Comparison of ENCODE assay signal across 13 cellular contexts in genomic region chr11:720017-720641, GRCh38. TPM values are rescaled to one million over a fixed set of nuclear protein-coding genes. Genes with fewer than 3 reads are reported as not detected.
DNase-seq lines count a peak whose midpoint lies in the region; ATAC-seq, FAIRE-seq and TF ChIP-seq lines count a peak whose summit lies in the region.
"Had no signal": no experiment of that assay in that cellular context is flagged by ENCODE, and none has a peak within 500 bp of the region (broad histone marks: within the 10 kb centered on the region; RNA-seq: fewer than 3 reads in every experiment).

No MANE protein-coding gene starts in this region.

- H3K9me3 ChIP-seq in HepG2 (ENCODE audit: low read length), result no peaks in the 10 kb centered on the region
- H3K9me3 ChIP-seq in thymus (ENCODE audit: control insufficient read depth), result no peaks in the 10 kb centered on the region
- no peaks in the 10 kb centered on the region for H3K9me3 ChIP-seq in left lung
- H3K9me3 ChIP-seq: ovary had no signal

- no peak for FAIRE-seq in HepG2 (lab: Jason Lieb, UNC)
- FAIRE-seq: frontal cortex had no signal

- H3K4me2 ChIP-seq in HepG2 (ENCODE audit: low read depth, low read length), result no peak overlapping the region

- TF ChIP-seq POLR2A in HepG2 (IDR thresholded peaks at IDR 0.05; ENCODE audit: insufficient read depth in 1 of 2, low read depth in 2 of 2, low read length in 2 of 2), result peak in 1 of 2 experiments; percentile 28; a peak in 1 of 4 replicates

- DNase-seq in activated naive CD4-positive, alpha-beta T cell treated with anti-CD3 and anti-CD28 coated beads, Interleukin-2, amount 50 U/mL, for 16 hours, result no peak
- DNase-seq in T-cell, result no peak
- no peak for DNase-seq in HepG2 (ENCODE audit: low spot score)
- DNase-seq in mesothelial cell of epicardium (ENCODE audit: low spot score in 2 of 2, unreplicated experiment in 2 of 2), result no peak
- DNase-seq in left lung, result no peak
- DNase-seq: DMS79 treated with DMSO at 0.1 percent for 48 hours, NCI-H1930 had no signal

- H3K4me3 ChIP-seq in HepG2 (replicated peaks in 1 of 3; ENCODE audit: insufficient read depth in 1 of 3, low read depth in 2 of 3, low read length in 3 of 3), result no peak overlapping the region
- H3K4me3 ChIP-seq in thymus (ENCODE audit: low read length), result peak overlapping the region; percentile 40
- peak overlapping the region in 1 of 2 donors; percentile 18 for H3K4me3 ChIP-seq in left lung
- H3K4me3 ChIP-seq: ovary had no signal

- in situ Hi-C loops in HepG2 (cut with HindIII; ENCODE audit: extremely low pct_ligation_motif_present, low pct_unique_long_range_greater_than_20kb), result no loop called here

- no peak for ATAC-seq in T-cell (replicated peaks in 1 of 4)
- no peak; the same call in 2 of the 3 replicates for ATAC-seq in HepG2
- no peak for ATAC-seq in HG03108 (IDR thresholded peaks at IDR 0.05; ENCODE audit: unreplicated experiment)
- no peak for ATAC-seq in left lung

- no peaks in the 10 kb centered on the region for H3K27me3 ChIP-seq in HepG2 (ENCODE audit: control insufficient read depth in 1 of 2, insufficient read depth in 2 of 2, low read length in 2 of 2)
- peaks cover 52% of the 10 kb centered on the region for H3K27me3 ChIP-seq in thymus (ENCODE audit: control insufficient read depth, insufficient read depth)
- peaks cover 22 to 67% of the 10 kb centered on the region in 2 donors for H3K27me3 ChIP-seq in left lung
- H3K27me3 ChIP-seq: ovary had no signal

- peaks cover 11% of the 10 kb centered on the region for H3K27me3 Mint-ChIP-seq in activated naive CD4-positive, alpha-beta T cell treated with anti-CD3 and anti-CD28 coated beads, Interleukin-2, amount 50 U/mL, for 24 hours
- peaks cover 11 to 14% of the 10 kb centered on the region in 2 donors for H3K27me3 Mint-ChIP-seq in T-cell
- peaks cover 28% of the 10 kb centered on the region for H3K27me3 Mint-ChIP-seq in mesothelial cell of epicardium (ENCODE audit: low read depth)

- no peak overlapping the region for H3K9ac ChIP-seq in HepG2 (ENCODE audit: insufficient read depth, low read depth, low read length)
- H3K9ac ChIP-seq: KMS-11 had no signal

- no peak for TF ChIP-seq CTCF in HepG2 (CRISPR knock-in tag; IDR thresholded peaks at IDR 0.05)
- TF ChIP-seq CTCF in mesothelial cell of epicardium (IDR thresholded peaks at IDR 0.05; ENCODE audit: unreplicated experiment), result no peak
- no peak for TF ChIP-seq CTCF in left lung (IDR thresholded peaks at IDR 0.05)

- peaks cover 12% of the 10 kb centered on the region; the same call in 1 of the 2 replicates for H4K20me1 ChIP-seq in HepG2 (ENCODE audit: insufficient read depth, low read length)

- no peak for TF ChIP-seq RAD21 in HepG2 (CRISPR knock-in tag; IDR thresholded peaks at IDR 0.05)

- H3K9me3 Mint-ChIP-seq in activated naive CD4-positive, alpha-beta T cell treated with anti-CD3 and anti-CD28 coated beads, Interleukin-2, amount 50 U/mL, for 24 hours, result no peaks in the 10 kb centered on the region
- H3K9me3 Mint-ChIP-seq in T-cell, result peaks cover 0 to 6% (median 2%) of the 10 kb centered on the region in 3 donors
- peaks cover 3% of the 10 kb centered on the region for H3K9me3 Mint-ChIP-seq in mesothelial cell of epicardium

- peaks cover 5% of the 10 kb centered on the region for H3K4me1 Mint-ChIP-seq in activated naive CD4-positive, alpha-beta T cell treated with anti-CD3 and anti-CD28 coated beads, Interleukin-2, amount 50 U/mL, for 24 hours
- peaks cover 6 to 22% (median 13%) of the 10 kb centered on the region in 3 donors for H3K4me1 Mint-ChIP-seq in T-cell
- H3K4me1 Mint-ChIP-seq in mesothelial cell of epicardium, result no peaks in the 10 kb centered on the region

- CTCF ChIA-PET in T-cell (lab: Charles Lee), result no interaction called here
- CTCF ChIA-PET in HepG2 (lab: Yijun Ruan, JAX; ENCODE audit: low intra/inter-chr PET ratio, low total read pairs), result no interaction called here

- H3K79me2 ChIP-seq in HepG2 (ENCODE audit: insufficient read depth, low read length), result peaks cover 14% of the 10 kb centered on the region

- POLR2A ChIA-PET in T-cell (lab: Charles Lee) (no interaction called here), HepG2 (lab: Yijun Ruan, JAX) (interaction anchor here (0.7 to 12.6 kb wide), 4 partner anchors 15 to 24 kb away, joined by 3 to 203 read pairs (median 12); partner anchors contain the start of genes DEAF1, EPS8L2 and TMEM80)

- intact Hi-C loops in HepG2 (cut with micrococcal nuclease; ENCODE audit: unreplicated experiment) (no loop called here), left lung (cut with DNase I) (no loop called here)

- peaks cover 25 to 54% of the 10 kb centered on the region in 2 experiments for H3K36me3 ChIP-seq in HepG2 (replicated peaks in 1 of 2; ENCODE audit: control insufficient read depth in 1 of 2, insufficient read depth in 2 of 2, low read length in 2 of 2)
- H3K36me3 ChIP-seq in thymus (ENCODE audit: control insufficient read depth, insufficient read depth), result no peaks in the 10 kb centered on the region
- peaks cover 0 to 12% of the 10 kb centered on the region in 2 donors for H3K36me3 ChIP-seq in left lung
- H3K36me3 ChIP-seq: ovary had no signal

- peaks cover 2% of the 10 kb centered on the region for H3K36me3 Mint-ChIP-seq in activated naive CD4-positive, alpha-beta T cell treated with anti-CD3 and anti-CD28 coated beads, Interleukin-2, amount 50 U/mL, for 24 hours
- H3K36me3 Mint-ChIP-seq in T-cell (no peaks in the 10 kb centered on the region), mesothelial cell of epicardium (peaks cover 20% of the 10 kb centered on the region)

- no TSS peak for BruUV-seq in HepG2 (replicated peaks; lab: Mats Ljungman, UMichigan)

- H3K4me1 ChIP-seq in HepG2 (ENCODE audit: insufficient read depth, low read length), result peaks cover 12% of the 10 kb centered on the region
- peaks cover 4% of the 10 kb centered on the region for H3K4me1 ChIP-seq in thymus (ENCODE audit: control insufficient read depth, insufficient read depth, low read length)
- H3K4me1 ChIP-seq in left lung, result peaks cover 0 to 28% of the 10 kb centered on the region in 2 donors

- TF ChIP-seq EP300 in HepG2 (IDR thresholded peaks at IDR 0.05; ENCODE audit: low read depth in 2 of 2, low read length in 2 of 2) (no peak), HepG2 (CRISPR knock-in tag; IDR thresholded peaks at IDR 0.05; ENCODE audit: borderline replicate concordance) (no peak)

- WGBS in HepG2 (ENCODE audit: low lambda C conversion rate), result 96% methylated on average over 16 of the region's 35 CpGs
- WGBS in thymus, result 72% methylated on average over 35 of the region's 35 CpGs

- no peak overlapping the region for H2AFZ ChIP-seq in HepG2 (ENCODE audit: low read length)

- H3K27ac Mint-ChIP-seq in activated naive CD4-positive, alpha-beta T cell treated with anti-CD3 and anti-CD28 coated beads, Interleukin-2, amount 50 U/mL, for 24 hours, result peak overlapping the region; percentile 65
- H3K27ac Mint-ChIP-seq in T-cell, result no peak overlapping the region
- no peak overlapping the region for H3K27ac Mint-ChIP-seq in mesothelial cell of epicardium

- H3K27ac ChIP-seq in HepG2 (ENCODE audit: extremely low read length, insufficient read depth, low read length), result no peak overlapping the region
- no peak overlapping the region for H3K27ac ChIP-seq in thymus (ENCODE audit: low read depth)
- H3K27ac ChIP-seq in left lung, result no peak overlapping the region
- H3K27ac ChIP-seq: KMS-11, ovary had no signal

- peak overlapping the region; percentile 59 for H3K4me3 Mint-ChIP-seq in activated naive CD4-positive, alpha-beta T cell treated with anti-CD3 and anti-CD28 coated beads, Interleukin-2, amount 50 U/mL, for 24 hours
- H3K4me3 Mint-ChIP-seq in T-cell (peak overlapping the region; percentile 17 to 77 (median 56)), mesothelial cell of epicardium (no peak overlapping the region)

RNA-seq across cellular contexts. Expression of gene EPS8L2, which starts 14.1 kb away (rescaled TPM):
- total RNA-seq in T-cell (10 to 100 TPM in 4 of 5 donors, 1 to 10 TPM in 1; 7.5 to 18.5 (median 14.6) TPM), HepG2 (2016; rRNA removed; fragmentation: Illumina TruSeq; extraction: Trizol) (55.6 and 89.3 TPM in 2 replicates), mesothelial cell of epicardium (105 to 112 TPM (median 111 TPM) in 3 replicates), left lung (100 to 1,000 TPM; 114 to 190 TPM)
- 23.4 and 26.5 TPM in 2 replicates for total RNA-seq in HepG2 (2016; cell fraction: cytosol; rRNA removed; fragmentation: Illumina TruSeq; extraction: Trizol; ENCODE audit: low read depth)
- total RNA-seq in HepG2 (2016; cell fraction: insoluble cytoplasmic fraction; rRNA removed; fragmentation: Illumina TruSeq; extraction: Trizol), result 59.5 and 96.0 TPM in 2 replicates
- 40.7 and 48.2 TPM in 2 replicates for total RNA-seq in HepG2 (2016; cell fraction: membrane; rRNA removed; fragmentation: Illumina TruSeq; extraction: Trizol)
- 113 TPM in 2 replicates for total RNA-seq in HepG2 (2016; cell fraction: nucleus; rRNA removed; fragmentation: Illumina TruSeq; extraction: Trizol)
- polyA plus RNA-seq in HepG2 (2011; rRNA removed) (416 and 597 TPM in 2 replicates), thymus (28.8 TPM)
- polyA plus RNA-seq in HepG2 (2011; cell fraction: cytosol; rRNA removed), result 128 and 201 TPM in 2 replicates
- polyA plus RNA-seq in HepG2 (2011; cell fraction: nucleus; rRNA removed), result 5,456 and 6,377 TPM in 2 replicates
- polyA plus RNA-seq in HepG2 (2012), result 164 and 263 TPM in 2 replicates
- polyA plus RNA-seq in HepG2 (2016; cell fraction: cytosol; fragmentation: Illumina TruSeq; extraction: Trizol; ENCODE audit: low read depth), result 26.4 and 28.2 TPM in 2 replicates
- polyA plus RNA-seq in HepG2 (2016; cell fraction: insoluble cytoplasmic fraction; fragmentation: Illumina TruSeq; extraction: Trizol; ENCODE audit: low read depth), result 71.6 and 87.9 TPM in 2 replicates
- polyA plus RNA-seq in HepG2 (2016; cell fraction: membrane; fragmentation: Illumina TruSeq; extraction: Trizol; ENCODE audit: low read depth), result 43.4 and 44.2 TPM in 2 replicates
- polyA plus RNA-seq in HepG2 (2016; cell fraction: nucleus; fragmentation: Illumina TruSeq; extraction: Trizol; ENCODE audit: insufficient read depth, low read depth), result 595 and 650 TPM in 2 replicates
- polyA minus RNA-seq in HepG2 (2011; rRNA and poly(A)+ RNA removed; ENCODE audit: low replicate concordance), result 35.7 and 322 TPM in 2 replicates
- 77.0 and 84.5 TPM in 2 replicates for polyA minus RNA-seq in HepG2 (2011; cell fraction: cytosol; rRNA and poly(A)+ RNA removed)
- polyA minus RNA-seq in HepG2 (2011; cell fraction: nucleus; rRNA and poly(A)+ RNA removed), result 292 and 312 TPM in 2 replicates

RNA-seq across cellular contexts. Expression of gene TMEM80, which starts 24.5 kb away (rescaled TPM):
- total RNA-seq in T-cell (10 to 100 TPM; 21.2 to 43.9 (median 42.4) TPM), HepG2 (2016; rRNA removed; fragmentation: Illumina TruSeq; extraction: Trizol) (2.7 and 5.6 TPM in 2 replicates), mesothelial cell of epicardium (25.7 to 30.7 TPM (median 28.7 TPM) in 3 replicates), left lung (10 to 100 TPM; 23.6 to 25.2 TPM)
- 0.71 and 1.1 TPM in 2 replicates for total RNA-seq in HepG2 (2016; cell fraction: cytosol; rRNA removed; fragmentation: Illumina TruSeq; extraction: Trizol; ENCODE audit: low read depth)
- 2.5 and 6.4 TPM in 2 replicates for total RNA-seq in HepG2 (2016; cell fraction: insoluble cytoplasmic fraction; rRNA removed; fragmentation: Illumina TruSeq; extraction: Trizol)
- 2.9 and 3.2 TPM in 2 replicates for total RNA-seq in HepG2 (2016; cell fraction: membrane; rRNA removed; fragmentation: Illumina TruSeq; extraction: Trizol)
- 6.8 and 8.5 TPM in 2 replicates for total RNA-seq in HepG2 (2016; cell fraction: nucleus; rRNA removed; fragmentation: Illumina TruSeq; extraction: Trizol)
- polyA plus RNA-seq in HepG2 (2011; rRNA removed) (17.1 and 20.9 TPM in 2 replicates), thymus (31.1 TPM)
- polyA plus RNA-seq in HepG2 (2011; cell fraction: cytosol; rRNA removed), result 13.5 and 14.1 TPM in 2 replicates
- 42.7 and 42.8 TPM in 2 replicates for polyA plus RNA-seq in HepG2 (2011; cell fraction: nucleus; rRNA removed)
- 20.6 and 20.8 TPM in 2 replicates for polyA plus RNA-seq in HepG2 (2012)
- polyA plus RNA-seq in HepG2 (2016; cell fraction: cytosol; fragmentation: Illumina TruSeq; extraction: Trizol; ENCODE audit: low read depth), result 1.3 and 1.4 TPM in 2 replicates
- polyA plus RNA-seq in HepG2 (2016; cell fraction: insoluble cytoplasmic fraction; fragmentation: Illumina TruSeq; extraction: Trizol; ENCODE audit: low read depth), result 3.6 and 3.8 TPM in 2 replicates
- polyA plus RNA-seq in HepG2 (2016; cell fraction: membrane; fragmentation: Illumina TruSeq; extraction: Trizol; ENCODE audit: low read depth), result 2.4 and 2.9 TPM in 2 replicates
- 21.0 and 22.8 TPM in 2 replicates for polyA plus RNA-seq in HepG2 (2016; cell fraction: nucleus; fragmentation: Illumina TruSeq; extraction: Trizol; ENCODE audit: insufficient read depth, low read depth)
- polyA minus RNA-seq in HepG2 (2011; rRNA and poly(A)+ RNA removed; ENCODE audit: low replicate concordance), result 5.4 and 7.9 TPM in 2 replicates
- polyA minus RNA-seq in HepG2 (2011; cell fraction: cytosol; rRNA and poly(A)+ RNA removed), result 1.9 and 3.8 TPM in 2 replicates
- polyA minus RNA-seq in HepG2 (2011; cell fraction: nucleus; rRNA and poly(A)+ RNA removed), result 11.6 and 13.4 TPM in 2 replicates

RNA-seq across cellular contexts. Expression of gene DEAF1, which starts 25.1 kb away (rescaled TPM):
- total RNA-seq in T-cell (100 to 1,000 TPM in 1 of 5 donors, 10 to 100 TPM in 4; 55.8 to 121 (median 57.3) TPM), HepG2 (2016; rRNA removed; fragmentation: Illumina TruSeq; extraction: Trizol) (18.2 and 29.6 TPM in 2 replicates), mesothelial cell of epicardium (59.6 to 64.9 TPM (median 64.0 TPM) in 3 replicates), left lung (10 to 100 TPM; 28.3 to 28.6 TPM)
- total RNA-seq in HepG2 (2016; cell fraction: cytosol; rRNA removed; fragmentation: Illumina TruSeq; extraction: Trizol; ENCODE audit: low read depth), result 52.0 and 58.7 TPM in 2 replicates
- 20.8 and 32.8 TPM in 2 replicates for total RNA-seq in HepG2 (2016; cell fraction: insoluble cytoplasmic fraction; rRNA removed; fragmentation: Illumina TruSeq; extraction: Trizol)
- 63.0 and 70.8 TPM in 2 replicates for total RNA-seq in HepG2 (2016; cell fraction: membrane; rRNA removed; fragmentation: Illumina TruSeq; extraction: Trizol)
- total RNA-seq in HepG2 (2016; cell fraction: nucleus; rRNA removed; fragmentation: Illumina TruSeq; extraction: Trizol), result 23.5 and 24.2 TPM in 2 replicates
- polyA plus RNA-seq in HepG2 (2011; rRNA removed) (22.3 and 31.6 TPM in 2 replicates), thymus (27.2 TPM)
- polyA plus RNA-seq in HepG2 (2011; cell fraction: cytosol; rRNA removed), result 18.7 and 21.9 TPM in 2 replicates
- polyA plus RNA-seq in HepG2 (2011; cell fraction: nucleus; rRNA removed), result 48.8 and 50.2 TPM in 2 replicates
- polyA plus RNA-seq in HepG2 (2012), result 24.8 and 28.9 TPM in 2 replicates
- polyA plus RNA-seq in HepG2 (2016; cell fraction: cytosol; fragmentation: Illumina TruSeq; extraction: Trizol; ENCODE audit: low read depth), result 54.2 and 64.1 TPM in 2 replicates
- polyA plus RNA-seq in HepG2 (2016; cell fraction: insoluble cytoplasmic fraction; fragmentation: Illumina TruSeq; extraction: Trizol; ENCODE audit: low read depth), result 20.0 and 24.6 TPM in 2 replicates
- 53.8 and 73.1 TPM in 2 replicates for polyA plus RNA-seq in HepG2 (2016; cell fraction: membrane; fragmentation: Illumina TruSeq; extraction: Trizol; ENCODE audit: low read depth)
- 41.0 and 44.0 TPM in 2 replicates for polyA plus RNA-seq in HepG2 (2016; cell fraction: nucleus; fragmentation: Illumina TruSeq; extraction: Trizol; ENCODE audit: insufficient read depth, low read depth)
- 25.5 and 31.1 TPM in 2 replicates for polyA minus RNA-seq in HepG2 (2011; rRNA and poly(A)+ RNA removed; ENCODE audit: low replicate concordance)
- 12.7 and 21.4 TPM in 2 replicates for polyA minus RNA-seq in HepG2 (2011; cell fraction: cytosol; rRNA and poly(A)+ RNA removed)
- 27.7 and 32.9 TPM in 2 replicates for polyA minus RNA-seq in HepG2 (2011; cell fraction: nucleus; rRNA and poly(A)+ RNA removed)

RNA-seq across cellular contexts. Expression of gene TALDO1, which starts 27.1 kb away (rescaled TPM):
- total RNA-seq in T-cell (100 to 1,000 TPM in 3 of 5 donors, 10 to 100 TPM in 2; 60.5 to 106 (median 102) TPM), HepG2 (2016; rRNA removed; fragmentation: Illumina TruSeq; extraction: Trizol) (240 and 336 TPM in 2 replicates), mesothelial cell of epicardium (86.9 to 97.5 TPM (median 89.7 TPM) in 3 replicates), left lung (100 to 1,000 TPM; 206 to 322 TPM)
- 94.7 and 94.9 TPM in 2 replicates for total RNA-seq in HepG2 (2016; cell fraction: cytosol; rRNA removed; fragmentation: Illumina TruSeq; extraction: Trizol; ENCODE audit: low read depth)
- 233 and 351 TPM in 2 replicates for total RNA-seq in HepG2 (2016; cell fraction: insoluble cytoplasmic fraction; rRNA removed; fragmentation: Illumina TruSeq; extraction: Trizol)
- 97.2 and 101 TPM in 2 replicates for total RNA-seq in HepG2 (2016; cell fraction: membrane; rRNA removed; fragmentation: Illumina TruSeq; extraction: Trizol)
- total RNA-seq in HepG2 (2016; cell fraction: nucleus; rRNA removed; fragmentation: Illumina TruSeq; extraction: Trizol), result 84.2 and 97.2 TPM in 2 replicates
- polyA plus RNA-seq in HepG2 (2011; rRNA removed) (88.1 and 107 TPM in 2 replicates), thymus (115 TPM)
- polyA plus RNA-seq in HepG2 (2011; cell fraction: cytosol; rRNA removed), result 93.4 and 124 TPM in 2 replicates
- polyA plus RNA-seq in HepG2 (2011; cell fraction: nucleus; rRNA removed), result 50.1 and 56.3 TPM in 2 replicates
- 89.8 and 93.0 TPM in 2 replicates for polyA plus RNA-seq in HepG2 (2012)
- 78.6 and 81.5 TPM in 2 replicates for polyA plus RNA-seq in HepG2 (2016; cell fraction: cytosol; fragmentation: Illumina TruSeq; extraction: Trizol; ENCODE audit: low read depth)
- 291 and 296 TPM in 2 replicates for polyA plus RNA-seq in HepG2 (2016; cell fraction: insoluble cytoplasmic fraction; fragmentation: Illumina TruSeq; extraction: Trizol; ENCODE audit: low read depth)
- polyA plus RNA-seq in HepG2 (2016; cell fraction: membrane; fragmentation: Illumina TruSeq; extraction: Trizol; ENCODE audit: low read depth), result 74.1 and 77.8 TPM in 2 replicates
- 141 and 146 TPM in 2 replicates for polyA plus RNA-seq in HepG2 (2016; cell fraction: nucleus; fragmentation: Illumina TruSeq; extraction: Trizol; ENCODE audit: insufficient read depth, low read depth)
- polyA minus RNA-seq in HepG2 (2011; rRNA and poly(A)+ RNA removed; ENCODE audit: low replicate concordance), result 76.8 and 132 TPM in 2 replicates
- polyA minus RNA-seq in HepG2 (2011; cell fraction: cytosol; rRNA and poly(A)+ RNA removed), result 46.9 and 78.3 TPM in 2 replicates
- 15.8 and 16.4 TPM in 2 replicates for polyA minus RNA-seq in HepG2 (2011; cell fraction: nucleus; rRNA and poly(A)+ RNA removed)

RNA-seq across cellular contexts. Expression of gene GATD1, which starts 57.2 kb away (rescaled TPM):
- 10 to 100 TPM; 40.8 to 73.5 (median 70.2) TPM for total RNA-seq in T-cell
- 35.8 and 60.5 TPM in 2 replicates for total RNA-seq in HepG2 (2016; rRNA removed; fragmentation: Illumina TruSeq; extraction: Trizol)
- total RNA-seq in HepG2 (2016; cell fraction: cytosol; rRNA removed; fragmentation: Illumina TruSeq; extraction: Trizol; ENCODE audit: low read depth), result 8.1 and 9.3 TPM in 2 replicates
- 33.7 and 52.3 TPM in 2 replicates for total RNA-seq in HepG2 (2016; cell fraction: insoluble cytoplasmic fraction; rRNA removed; fragmentation: Illumina TruSeq; extraction: Trizol)
- total RNA-seq in HepG2 (2016; cell fraction: membrane; rRNA removed; fragmentation: Illumina TruSeq; extraction: Trizol), result 20.6 and 22.3 TPM in 2 replicates
- total RNA-seq in HepG2 (2016; cell fraction: nucleus; rRNA removed; fragmentation: Illumina TruSeq; extraction: Trizol), result 42.6 and 48.3 TPM in 2 replicates
- polyA plus RNA-seq in HepG2 (2011; rRNA removed), result 31.3 and 40.0 TPM in 2 replicates
- polyA plus RNA-seq in HepG2 (2011; cell fraction: cytosol; rRNA removed), result 18.2 and 31.2 TPM in 2 replicates
- polyA plus RNA-seq in HepG2 (2011; cell fraction: nucleus; rRNA removed), result 244 and 302 TPM in 2 replicates
- polyA plus RNA-seq in HepG2 (2012), result 22.2 and 27.6 TPM in 2 replicates
- 7.3 and 8.3 TPM in 2 replicates for polyA plus RNA-seq in HepG2 (2016; cell fraction: cytosol; fragmentation: Illumina TruSeq; extraction: Trizol; ENCODE audit: low read depth)
- polyA plus RNA-seq in HepG2 (2016; cell fraction: insoluble cytoplasmic fraction; fragmentation: Illumina TruSeq; extraction: Trizol; ENCODE audit: low read depth), result 29.8 and 37.5 TPM in 2 replicates
- 10.4 and 13.8 TPM in 2 replicates for polyA plus RNA-seq in HepG2 (2016; cell fraction: membrane; fragmentation: Illumina TruSeq; extraction: Trizol; ENCODE audit: low read depth)
- 92.6 and 114 TPM in 2 replicates for polyA plus RNA-seq in HepG2 (2016; cell fraction: nucleus; fragmentation: Illumina TruSeq; extraction: Trizol; ENCODE audit: insufficient read depth, low read depth)
- 20.9 and 51.8 TPM in 2 replicates for polyA minus RNA-seq in HepG2 (2011; rRNA and poly(A)+ RNA removed; ENCODE audit: low replicate concordance)
- polyA minus RNA-seq in HepG2 (2011; cell fraction: cytosol; rRNA and poly(A)+ RNA removed), result 15.0 and 21.0 TPM in 2 replicates
- polyA minus RNA-seq in HepG2 (2011; cell fraction: nucleus; rRNA and poly(A)+ RNA removed), result 25.6 and 29.0 TPM in 2 replicates
- 31.2 TPM for polyA plus RNA-seq in thymus
- 81.1 to 91.2 TPM (median 83.9 TPM) in 3 replicates for total RNA-seq in mesothelial cell of epicardium
- 10 to 100 TPM; 57.9 to 63.7 TPM for total RNA-seq in left lung
